ENCODE assay signal across 8 cellular contexts in the genomic region with DNA sequence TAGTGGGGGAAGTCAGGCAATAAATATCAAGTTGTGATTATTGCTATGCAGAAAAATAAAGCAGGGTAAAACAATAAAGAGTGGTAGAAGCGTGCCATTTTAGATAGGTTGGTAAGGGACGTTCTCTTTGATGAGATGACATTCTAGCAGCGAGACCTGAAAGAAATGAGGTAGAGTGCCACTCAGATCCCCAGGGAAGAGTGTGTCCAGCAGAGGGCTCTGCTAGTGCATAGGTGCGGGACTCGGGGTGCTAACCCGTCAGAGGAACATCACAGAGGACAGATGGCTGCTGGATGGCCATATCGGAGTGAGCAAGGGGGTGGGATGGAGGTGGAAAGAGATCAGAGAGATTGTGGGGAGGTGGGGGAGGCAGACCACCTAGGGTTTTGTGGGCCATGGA. TPM values are rescaled to one million over a fixed set of nuclear protein-coding genes. Genes with fewer than 3 reads are reported as not detected.
A peak's percentile ranks its signal among the peaks of the same experiment; 100 is the strongest.
DNase-seq lines count a peak whose midpoint lies in the region; ATAC-seq and TF ChIP-seq lines count a peak whose summit lies in the region.
"Had no signal": no experiment of that assay in that cellular context is flagged by ENCODE, and none has a peak within 500 bp of the region (broad histone marks: within the 10 kb centered on the region; RNA-seq: fewer than 3 reads in every experiment).

No MANE protein-coding gene starts in this region.

- intact Hi-C loops in left ventricle myocardium superior (cut with micrococcal nuclease), result no loop called here
- intact Hi-C loops in posterior vena cava (cut with DNase I), result no loop called here

- peak; percentile 67 for ATAC-seq in HG02642 (IDR thresholded peaks at IDR 0.05; ENCODE audit: poor library complexity, unreplicated experiment)
- peak; percentile 61 for ATAC-seq in left ventricle myocardium superior
- ATAC-seq in GM19455 (IDR thresholded peaks at IDR 0.05; ENCODE audit: unreplicated experiment), result no peak

- H3K27ac ChIP-seq in SK-N-MC, result peak overlapping the region; percentile 85
- no peak overlapping the region for H3K27ac ChIP-seq in coronary artery

- TF ChIP-seq CTCF in GM12872 (IDR thresholded peaks at IDR 0.05; ENCODE audit: insufficient read depth, low read depth, low read length), result peak; percentile 67
- no peak for TF ChIP-seq CTCF in coronary artery (IDR thresholded peaks at IDR 0.05)

- H3K4me3 ChIP-seq in SK-N-MC, result no peak overlapping the region
- H3K4me3 ChIP-seq in coronary artery, result no peak overlapping the region

- H3K9ac ChIP-seq in SK-N-MC (ENCODE audit: insufficient read length), result peak overlapping the region; percentile 24

- H3K9me3 ChIP-seq in SK-N-MC (ENCODE audit: low read depth, low read length), result no peaks in the 10 kb centered on the region

- DNase-seq in SK-N-MC (ENCODE audit: low read depth, low spot score), result no peak
- no peak for DNase-seq in left ventricle myocardium superior
- DNase-seq in coronary artery (ENCODE audit: low spot score), result no peak
- no peak for DNase-seq in posterior vena cava (ENCODE audit: low spot score)

- no peaks in the 10 kb centered on the region for H3K36me3 ChIP-seq in SK-N-MC (ENCODE audit: insufficient read depth, low read length)

RNA-seq across cellular contexts. Expression of a gene that starts 16.3 kb away (rescaled TPM):
- total RNA-seq in left ventricle myocardium superior (not detected), posterior vena cava (1 to 10 TPM in 1 of 2 donors, not detected in 1; 7.4 TPM)
- total RNA-seq: T-helper 2 cell treated with Interferon-gamma antibody and Interleukin-4, amounts not matched to agents 100 ng/mL and 5 ng/mL, for 36 hours had no signal
